In genomic region chr15:98164986-98165385, GRCh38 we compare ENCODE assay signal across 19 cellular contexts.
DNase-seq lines count a peak whose midpoint lies in the region; ATAC-seq and TF ChIP-seq lines count a peak whose summit lies in the region.
"Had no signal": no experiment of that assay in that cellular context is flagged by ENCODE, and none has a peak within 500 bp of the region (broad histone marks: within the 10 kb centered on the region; RNA-seq: fewer than 3 reads in every experiment).

No MANE protein-coding gene starts in this region.

- peak overlapping the region; percentile 47 for H3K4me3 ChIP-seq in BLaER1
- H3K4me3 ChIP-seq in SU-DHL-6 (ENCODE audit: insufficient read depth, low read length, poor library complexity, severe bottlenecking), result no peak overlapping the region
- no peak overlapping the region for H3K4me3 ChIP-seq in PC-3 (ENCODE audit: low read length)
- H3K4me3 ChIP-seq: GM23338 had no signal

- H3K4me2 ChIP-seq in BLaER1, result peak overlapping the region; percentile 85
- peak overlapping the region; percentile 33 for H3K4me2 ChIP-seq in SU-DHL-6 (ENCODE audit: low read depth, low read length, poor library complexity, severe bottlenecking)
- no peak overlapping the region for H3K4me2 ChIP-seq in PC-3 (ENCODE audit: low read length)
- H3K4me2 ChIP-seq: GM23338 had no signal

- H4K20me1 ChIP-seq in BLaER1 (no peaks in the 10 kb centered on the region), SU-DHL-6 (ENCODE audit: low read depth, low read length) (no peaks in the 10 kb centered on the region), PC-3 (ENCODE audit: low read length) (no peaks in the 10 kb centered on the region)

- H3K27me3 ChIP-seq in BLaER1 (no peaks in the 10 kb centered on the region), SU-DHL-6 (ENCODE audit: low read length) (no peaks in the 10 kb centered on the region), foreskin keratinocyte (no peaks in the 10 kb centered on the region), PC-3 (ENCODE audit: low read length) (peaks cover 58% of the 10 kb centered on the region)

- BruUV-seq in PC-3 (replicated peaks; lab: Mats Ljungman, UMichigan), result no TSS peak

- no peaks in the 10 kb centered on the region for H3K4me1 Mint-ChIP-seq in mesothelial cell of epicardium

- POLR2A ChIA-PET in PC-3 (lab: Charles Lee; ENCODE audit: unreplicated experiment), result no interaction called here

- peaks cover 54% of the 10 kb centered on the region for H3K27me3 Mint-ChIP-seq in mesothelial cell of epicardium (ENCODE audit: low read depth)
- H3K27me3 Mint-ChIP-seq: B cell; CD4-positive, alpha-beta T cell had no signal

- H3K9me3 ChIP-seq in BLaER1, result peaks cover 27% of the 10 kb centered on the region
- no peaks in the 10 kb centered on the region for H3K9me3 ChIP-seq in SU-DHL-6 (ENCODE audit: insufficient read depth, low read length)
- H3K9me3 ChIP-seq in PC-3 (ENCODE audit: low read length), result no peaks in the 10 kb centered on the region
- H3K9me3 ChIP-seq: Caco-2 had no signal

- DNase-seq in NAMALWA (ENCODE audit: low spot score) (peak; percentile 53), foreskin keratinocyte (no peak), mesothelial cell of epicardium (ENCODE audit: low spot score in 2 of 2, unreplicated experiment in 2 of 2) (no peak), PC-3 (no peak)
- no peak for DNase-seq in stimulated activated CD4-positive, alpha-beta T cell treated with anti-CD3 and anti-CD28 coated beads, Interleukin-2, amount 100 ng/mL, for 24 hours
- DNase-seq: 8988T; Caco-2; CD4-positive, alpha-beta T cell; GDM1; H7; HFFc6; IMR-90 had no signal

- no peaks in the 10 kb centered on the region for H3K36me3 Mint-ChIP-seq in mesothelial cell of epicardium

- H3K27ac ChIP-seq in BLaER1, result peak overlapping the region; percentile 85
- peak overlapping the region; percentile 87 for H3K27ac ChIP-seq in SU-DHL-6 (ENCODE audit: low read depth, low read length)
- H3K27ac ChIP-seq in foreskin keratinocyte, result peak overlapping the region; percentile 84
- no peak overlapping the region for H3K27ac ChIP-seq in PC-3 (ENCODE audit: low read length)
- H3K27ac ChIP-seq: C4-2B had no signal

- H3K4me1 ChIP-seq in BLaER1 (peaks cover 86% of the 10 kb centered on the region), foreskin keratinocyte (peaks cover 29% of the 10 kb centered on the region), PC-3 (ENCODE audit: insufficient read depth, low read length) (no peaks in the 10 kb centered on the region)
- H3K4me1 ChIP-seq: Caco-2 had no signal

- TF ChIP-seq CTCF in SU-DHL-6 (IDR thresholded peaks at IDR 0.05; ENCODE audit: insufficient read depth, low read length, poor library complexity, severe bottlenecking) (no peak), foreskin keratinocyte (conservative IDR thresholded peaks at IDR 0.05) (no peak), mesothelial cell of epicardium (IDR thresholded peaks at IDR 0.05; ENCODE audit: unreplicated experiment) (no peak), PC-3 (conservative IDR thresholded peaks at IDR 0.05; ENCODE audit: low read depth, low read length) (no peak)

- H3K36me3 ChIP-seq in BLaER1 (no peaks in the 10 kb centered on the region; the same call in 1 of the 2 replicates), SU-DHL-6 (ENCODE audit: low read length) (no peaks in the 10 kb centered on the region), PC-3 (ENCODE audit: low read depth, low read length) (no peaks in the 10 kb centered on the region)

- H3K4me3 Mint-ChIP-seq in mesothelial cell of epicardium, result no peak overlapping the region
- H3K4me3 Mint-ChIP-seq: CD4-positive, alpha-beta T cell; GM23338; HFFc6 had no signal

- H2AFZ ChIP-seq in SU-DHL-6 (ENCODE audit: low read depth, low read length, severe bottlenecking), result no peak overlapping the region
- H2AFZ ChIP-seq in PC-3 (ENCODE audit: low read length), result no peak overlapping the region
- H2AFZ ChIP-seq: GM23338 had no signal

- H3F3A ChIP-seq in SU-DHL-6 (ENCODE audit: insufficient read depth) (peaks cover 8% of the 10 kb centered on the region; the same call in 1 of the 2 replicates), PC-3 (ENCODE audit: low read length, unreplicated experiment) (no peaks in the 10 kb centered on the region)

- no peak overlapping the region for H3K27ac Mint-ChIP-seq in mesothelial cell of epicardium
- H3K27ac Mint-ChIP-seq: B cell; CD4-positive, alpha-beta T cell; GM23338; HFFc6 had no signal

- H3K9me2 ChIP-seq in SU-DHL-6 (replicated peaks; ENCODE audit: insufficient read depth, low read length) (no peaks in the 10 kb centered on the region), PC-3 (replicated peaks; ENCODE audit: low read length) (no peaks in the 10 kb centered on the region)

- intact Hi-C loops in PC-3 (cut with micrococcal nuclease), result no loop called here

- CTCF ChIA-PET in PC-3 (lab: Charles Lee), result no interaction called here

- ATAC-seq in foreskin keratinocyte (no peak), HG03442 (IDR thresholded peaks at IDR 0.05; ENCODE audit: unreplicated experiment) (no peak), PC-3 (no peak)
- ATAC-seq: GM23338, HCT116 had no signal

- no peaks in the 10 kb centered on the region for H3K9me3 Mint-ChIP-seq in mesothelial cell of epicardium
- H3K9me3 Mint-ChIP-seq: CD4-positive, alpha-beta T cell; HFFc6 had no signal

- no peaks in the 10 kb centered on the region for H3K79me2 ChIP-seq in SU-DHL-6 (ENCODE audit: insufficient read depth, low read length)
- no peaks in the 10 kb centered on the region for H3K79me2 ChIP-seq in PC-3 (ENCODE audit: low read length)

- H3K9ac ChIP-seq in BLaER1 (peak overlapping the region; percentile 66), SU-DHL-6 (ENCODE audit: low read length) (no peak overlapping the region), PC-3 (ENCODE audit: low read length) (no peak overlapping the region)
